Comparison of ENCODE assay signal across 24 cellular contexts in the genomic region with DNA sequence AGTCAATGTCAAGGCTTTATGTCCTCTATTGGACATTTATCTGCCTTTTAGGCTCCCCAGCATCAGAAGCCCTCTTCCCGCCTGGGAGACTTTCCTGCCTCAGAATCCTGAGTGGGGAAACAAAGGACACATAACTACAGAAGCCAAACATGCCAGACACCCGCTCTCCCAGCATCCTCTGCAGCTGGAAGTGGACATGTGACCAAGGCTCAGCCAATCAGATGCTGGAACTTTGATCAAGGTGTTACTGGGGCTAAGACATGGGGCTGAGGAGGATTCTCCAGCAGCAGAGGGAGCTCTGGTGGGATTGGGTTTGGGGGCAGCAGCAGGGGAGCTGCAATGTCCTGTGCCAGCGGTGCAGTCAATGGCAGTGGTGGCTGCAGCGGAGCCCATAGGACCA.
"Had no signal": no experiment of that assay in that cellular context is flagged by ENCODE, and none has a peak within 500 bp of the region (broad histone marks: within the 10 kb centered on the region; RNA-seq: fewer than 3 reads in every experiment).

No MANE protein-coding gene starts in this region.

- H3K27me3 ChIP-seq: gastrocnemius medialis, neural progenitor cell, spleen, testis, tibial artery, upper lobe of left lung had no signal

- H3K27me3 Mint-ChIP-seq: effector memory CD8-positive, alpha-beta T cell; memory B cell; stimulated activated memory B cell treated with anti-CD40 and anti-IgM and Interleukin-4, amounts not matched to agents 10 μg/mL and 1 μg/mL and 100 μg/mL, for 72 hours had no signal

- H2AFZ ChIP-seq: neural progenitor cell had no signal

- FAIRE-seq: endometrium, keratinocyte, urothelium cell line had no signal

- H3K36me3 Mint-ChIP-seq: neural progenitor cell had no signal

- H3K9ac ChIP-seq: neural progenitor cell had no signal

- H3K4me3 Mint-ChIP-seq: effector memory CD8-positive, alpha-beta T cell; memory B cell; nephron; neural progenitor cell; stimulated activated memory B cell treated with anti-CD40 and anti-IgM and Interleukin-4, amounts not matched to agents 10 μg/mL and 1 μg/mL and 100 μg/mL, for 72 hours had no signal

- ATAC-seq: gastrocnemius medialis; right cardiac atrium; stimulated activated memory B cell treated with anti-CD40 and anti-IgM and Interleukin-4, amounts not matched to agents 10 μg/mL and 1 μg/mL and 100 μg/mL, for 72 hours; stimulated activated naive CD8-positive, alpha-beta T cell treated with anti-CD3 and anti-CD28 coated beads, Interleukin-15, Interleukin-2, amounts not matched to agents 100 U/mL and 50 U/mL, for 24 hours had no signal

- H3K4me1 ChIP-seq: neural progenitor cell had no signal

- H3K4me3 ChIP-seq: gastrocnemius medialis, lung, neural progenitor cell, prostate gland, skin epidermis, spleen, testis, tibial artery, upper lobe of left lung had no signal

- H3K9me3 Mint-ChIP-seq: effector memory CD8-positive, alpha-beta T cell; memory B cell; neural progenitor cell had no signal

- H3K4me2 ChIP-seq: neural progenitor cell had no signal

- H3K27ac Mint-ChIP-seq: effector memory CD8-positive, alpha-beta T cell; memory B cell; nephron; neural progenitor cell; stimulated activated memory B cell treated with anti-CD40 and anti-IgM and Interleukin-4, amounts not matched to agents 10 μg/mL and 1 μg/mL and 100 μg/mL, for 72 hours had no signal

- H3K27ac ChIP-seq: gastrocnemius medialis, neural progenitor cell, prostate gland, skin epidermis, spleen, testis, tibial artery, upper lobe of left lung had no signal

- H3K4me1 Mint-ChIP-seq: neural progenitor cell had no signal

- H3K9me3 ChIP-seq: gastrocnemius medialis, prostate gland, spleen, testis, tibial artery, upper lobe of left lung had no signal

- H3K36me3 ChIP-seq: gastrocnemius medialis, neural progenitor cell, prostate gland, tibial artery, upper lobe of left lung had no signal

- DNase-seq: cortex of kidney; effector memory CD8-positive, alpha-beta T cell; erythroblast; gastrocnemius medialis; head of caudate nucleus; nucleus accumbens; right cardiac atrium; spleen; stimulated activated CD4-positive, alpha-beta T cell treated with anti-CD3 and anti-CD28 coated beads, Interleukin-4, amount 100 ng/mL, for 4 hours; stimulated activated naive CD8-positive, alpha-beta T cell treated with anti-CD3 and anti-CD28 coated beads, Interleukin-15, Interleukin-2, amounts not matched to agents 100 U/mL and 50 U/mL, for 24 hours; substantia nigra; testis; tibial artery; upper lobe of left lung had no signal
